In genomic region chr13:84366484-84366883, GRCh38 we compare ENCODE assay signal across 10 cellular contexts.
"Had no signal": no experiment of that assay in that cellular context is flagged by ENCODE, and none has a peak within 500 bp of the region (broad histone marks: within the 10 kb centered on the region; RNA-seq: fewer than 3 reads in every experiment).

No MANE protein-coding gene starts in this region.

- H3K36me3 ChIP-seq: adrenal gland, gastroesophageal sphincter, left ventricle myocardium inferior had no signal

- H3K27ac ChIP-seq: adrenal gland, dorsolateral prefrontal cortex, gastroesophageal sphincter, left ventricle myocardium inferior had no signal

- H3K9me3 ChIP-seq: adrenal gland, gastroesophageal sphincter, left ventricle myocardium inferior had no signal

- H3K4me3 ChIP-seq: adrenal gland, dorsolateral prefrontal cortex, gastroesophageal sphincter, left ventricle myocardium inferior had no signal

- H3K27me3 ChIP-seq: adrenal gland, dorsolateral prefrontal cortex, gastroesophageal sphincter had no signal

- H3K4me1 ChIP-seq: adrenal gland, gastroesophageal sphincter, left ventricle myocardium inferior had no signal

- DNase-seq: activated naive CD4-positive, alpha-beta T cell treated with anti-CD3 and anti-CD28 coated beads, Interleukin-2, amount 10 ng/mL, durations not matched to agents 7 days and 5 days; adrenal gland; cerebellar nuclear complex; dorsolateral prefrontal cortex; left ventricle myocardium inferior; mesenchymal stem cell; small intestine; T-helper 17 cell had no signal

- ATAC-seq: esophagus mucosa, gastroesophageal sphincter, T-helper 17 cell had no signal
